ENCODE assay signal across 22 cellular contexts in genomic region chr5:91188755-91189154, GRCh38.
"Had no signal": no experiment of that assay in that cellular context is flagged by ENCODE, and none has a peak within 500 bp of the region (broad histone marks: within the 10 kb centered on the region; RNA-seq: fewer than 3 reads in every experiment).

No MANE protein-coding gene starts in this region.

- ATAC-seq: activated T-helper 17 cell treated with anti-CD3 and anti-CD28 coated beads, Interleukin-2, amount 50 U/mL, for 72 hours; WTC11 had no signal

- H2AFZ ChIP-seq: PC-9 had no signal

- DNase-seq: activated CD4-positive, alpha-beta memory T cell treated with anti-CD3 and anti-CD28 coated beads, Interleukin-2, amount 10 ng/mL, durations not matched to agents 7 days and 5 days; activated CD4-positive, alpha-beta T cell treated with anti-CD3 and anti-CD28 coated beads, Interleukin-2, amount 50 U/mL, for 1 hour; activated gamma-delta T cell; activated naive CD4-positive, alpha-beta T cell treated with anti-CD3 and anti-CD28 coated beads for 36 hours; activated T-cell treated with anti-CD3 and anti-CD28 coated beads for 4 hours; activated T-cell treated with anti-CD3 and anti-CD28 coated beads, Interleukin-2, amount 50 U/mL, for 48 hours; anterior cingulate cortex; KG1; NCI-H1092; NCI-H1930; NCI-H2171; NCI-H2227 treated with DMSO at 0.1 percent for 48 hours; NCI-H446 treated with DMSO at 0.1 percent for 48 hours; NCI-H524 treated with DMSO at 0.1 percent for 48 hours; NCI-H82; PC-9; SHP77 treated with DMSO at 0.1 percent for 48 hours had no signal

- H3K27ac Mint-ChIP-seq: activated CD4-positive, alpha-beta memory T cell treated with anti-CD3 and anti-CD28 coated beads, Interleukin-2, amount 10 ng/mL, durations not matched to agents 7 days and 5 days; activated naive CD4-positive, alpha-beta T cell treated with anti-CD3 and anti-CD28 coated beads for 36 hours; activated naive CD8-positive, alpha-beta T cell; activated T-helper 17 cell treated with anti-CD3 and anti-CD28 coated beads, Interleukin-2, amount 50 U/mL, for 72 hours; IgD-negative memory B cell; T-helper 1 cell treated with Interleukin-12 subunit alpha and Interleukin-12 subunit beta and Interleukin-4 antibody, amounts not matched to agents 30 μg/mL and 1 μg/mL, for 36 hours; WTC11 had no signal

- H3K36me3 Mint-ChIP-seq: activated naive CD8-positive, alpha-beta T cell; WTC11 had no signal

- H3K4me3 ChIP-seq: PC-9 had no signal

- H3K27ac ChIP-seq: PC-9 had no signal

- H3K9me3 Mint-ChIP-seq: activated CD4-positive, alpha-beta memory T cell treated with anti-CD3 and anti-CD28 coated beads, Interleukin-2, amount 10 ng/mL, durations not matched to agents 7 days and 5 days; activated naive CD4-positive, alpha-beta T cell treated with anti-CD3 and anti-CD28 coated beads for 36 hours; activated T-helper 17 cell treated with anti-CD3 and anti-CD28 coated beads, Interleukin-2, amount 50 U/mL, for 72 hours; IgD-negative memory B cell; T-helper 1 cell treated with Interleukin-12 subunit alpha and Interleukin-12 subunit beta and Interleukin-4 antibody, amounts not matched to agents 30 μg/mL and 1 μg/mL, for 36 hours; WTC11 had no signal

- H3K4me3 Mint-ChIP-seq: activated CD4-positive, alpha-beta memory T cell treated with anti-CD3 and anti-CD28 coated beads, Interleukin-2, amount 10 ng/mL, durations not matched to agents 7 days and 5 days; activated naive CD4-positive, alpha-beta T cell treated with anti-CD3 and anti-CD28 coated beads for 36 hours; activated naive CD8-positive, alpha-beta T cell; activated T-helper 17 cell treated with anti-CD3 and anti-CD28 coated beads, Interleukin-2, amount 50 U/mL, for 72 hours; T-helper 1 cell treated with Interleukin-12 subunit alpha and Interleukin-12 subunit beta and Interleukin-4 antibody, amounts not matched to agents 30 μg/mL and 1 μg/mL, for 36 hours; WTC11 had no signal
